In genomic region chr1:216032977-216033376, GRCh38 we compare ENCODE assay signal across 17 cellular contexts.
"Had no signal": no experiment of that assay in that cellular context is flagged by ENCODE, and none has a peak within 500 bp of the region (broad histone marks: within the 10 kb centered on the region; RNA-seq: fewer than 3 reads in every experiment).

No MANE protein-coding gene starts in this region.

- H3K27ac ChIP-seq: foreskin keratinocyte, right atrium auricular region, sigmoid colon, suprapubic skin, tibial artery, upper lobe of left lung, vagina had no signal

- ATAC-seq: foreskin keratinocyte; left colon; natural killer cell; stimulated activated effector memory CD8-positive, alpha-beta T cell treated with anti-CD3 and anti-CD28 coated beads, Interleukin-12 subunit alpha, Interleukin-12 subunit beta, amount 100 ng/mL, for 72 hours; stimulated activated naive CD8-positive, alpha-beta T cell treated with anti-CD3 and anti-CD28 coated beads, Interleukin-15, Interleukin-2, amounts not matched to agents 100 U/mL and 50 U/mL, for 24 hours had no signal

- DNase-seq: dermis blood vessel endothelial cell; erythroblast; foreskin keratinocyte; kidney; left colon; natural killer cell; posterior cingulate gyrus; sigmoid colon; small intestine; stimulated activated CD4-positive, alpha-beta T cell treated with anti-CD3 and anti-CD28 coated beads, Interleukin-2, amount 100 ng/mL, for 48 hours; stimulated activated naive CD8-positive, alpha-beta T cell treated with anti-CD3 and anti-CD28 coated beads, Interleukin-15, Interleukin-2, amounts not matched to agents 100 U/mL and 50 U/mL, for 24 hours; tibial artery; upper lobe of left lung had no signal

- H3K9me3 ChIP-seq: right atrium auricular region, sigmoid colon, suprapubic skin, tibial artery, upper lobe of left lung, vagina had no signal

- H3K36me3 ChIP-seq: right atrium auricular region, sigmoid colon, suprapubic skin, tibial artery, upper lobe of left lung, vagina had no signal

- H3K27me3 ChIP-seq: foreskin keratinocyte, right atrium auricular region, sigmoid colon, suprapubic skin, tibial artery, upper lobe of left lung, vagina had no signal

- H3K4me1 ChIP-seq: foreskin keratinocyte, right atrium auricular region, sigmoid colon, suprapubic skin, tibial artery, upper lobe of left lung, vagina had no signal

- H3K4me3 ChIP-seq: right atrium auricular region, sigmoid colon, suprapubic skin, tibial artery, upper lobe of left lung, vagina had no signal
